In the genomic region with DNA sequence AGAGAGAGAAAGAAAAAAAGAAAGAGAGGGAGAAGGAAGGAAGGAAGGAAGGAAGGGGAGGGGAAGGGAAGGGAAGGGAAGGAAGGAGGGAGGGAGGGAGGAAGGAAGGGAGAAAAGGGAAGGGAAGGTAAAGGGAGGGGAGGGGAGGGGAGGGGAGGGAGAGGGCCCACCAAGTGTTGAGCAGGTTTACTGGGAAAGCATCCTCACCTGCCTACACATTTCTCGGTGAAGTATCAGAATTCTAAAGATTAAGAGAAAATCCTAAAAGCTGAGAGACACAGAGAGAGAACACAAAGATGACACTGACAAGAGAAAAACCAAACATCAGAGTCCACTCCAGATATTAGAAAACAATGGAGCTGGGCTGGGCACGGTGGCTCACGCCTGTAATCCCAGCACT, we compare ENCODE assay signal across 34 cellular contexts. TPM values are rescaled to one million over a fixed set of nuclear protein-coding genes. Genes with fewer than 3 reads are reported as not detected.
"Had no signal": no experiment of that assay in that cellular context is flagged by ENCODE, and none has a peak within 500 bp of the region (broad histone marks: within the 10 kb centered on the region; RNA-seq: fewer than 3 reads in every experiment).

No MANE protein-coding gene starts in this region.

- H3K9me3 ChIP-seq: ovary, psoas muscle, thoracic aorta, thyroid gland, upper lobe of right lung, uterus had no signal

- H3K4me3 ChIP-seq: neural progenitor cell, ovary, psoas muscle, skin epidermis, smooth muscle cell, spleen, stomach, thoracic aorta, thyroid gland, tibial nerve, upper lobe of right lung, uterus had no signal

- H2AFZ ChIP-seq: neural progenitor cell, parathyroid adenoma had no signal

- H3K27ac ChIP-seq: neural progenitor cell, ovary, parathyroid adenoma, psoas muscle, skin epidermis, spleen, stomach, thoracic aorta, thyroid gland, tibial nerve, upper lobe of right lung, uterus had no signal

- H3K36me3 ChIP-seq: neural progenitor cell, ovary, spleen, stomach, thoracic aorta, thyroid gland, tibial nerve, upper lobe of right lung, uterus had no signal

- ATAC-seq: naive thymus-derived CD4-positive, alpha-beta T cell; natural killer cell; psoas muscle; right cardiac atrium; sciatic nerve; stimulated activated naive B cell treated with anti-CD40 and anti-IgM and Interleukin-4, amounts not matched to agents 10 μg/mL and 1 μg/mL and 100 μg/mL, for 72 hours; upper lobe of right lung had no signal

- H3K36me3 Mint-ChIP-seq: natural killer cell; neural progenitor cell; stimulated activated naive B cell treated with anti-CD40 and anti-IgM and Interleukin-4, amounts not matched to agents 10 μg/mL and 1 μg/mL and 100 μg/mL, for 72 hours; type B pancreatic cell had no signal

- H3K27ac Mint-ChIP-seq: naive thymus-derived CD4-positive, alpha-beta T cell; natural killer cell; nephron; progenitor cell of endocrine pancreas; stimulated activated naive B cell treated with anti-CD40 and anti-IgM and Interleukin-4, amounts not matched to agents 10 μg/mL and 1 μg/mL and 100 μg/mL, for 72 hours; stimulated activated naive CD8-positive, alpha-beta T cell treated with anti-CD3 and anti-CD28 coated beads, Interleukin-15, Interleukin-2, amounts not matched to agents 100 ng/mL and 50 ng/mL, for 24 hours; type B pancreatic cell had no signal

- H3K4me2 ChIP-seq: neural progenitor cell, smooth muscle cell had no signal

- H3K4me1 ChIP-seq: neural progenitor cell, parathyroid adenoma, psoas muscle, upper lobe of right lung, uterus had no signal

- H3K4me3 Mint-ChIP-seq: naive thymus-derived CD4-positive, alpha-beta T cell; natural killer cell; nephron; neural progenitor cell; stimulated activated naive B cell treated with anti-CD40 and anti-IgM and Interleukin-4, amounts not matched to agents 10 μg/mL and 1 μg/mL and 100 μg/mL, for 72 hours; stimulated activated naive CD8-positive, alpha-beta T cell treated with anti-CD3 and anti-CD28 coated beads, Interleukin-15, Interleukin-2, amounts not matched to agents 100 ng/mL and 50 ng/mL, for 24 hours; type B pancreatic cell had no signal

- H3K9ac ChIP-seq: neural progenitor cell, parathyroid adenoma had no signal

- H3K27me3 Mint-ChIP-seq: progenitor cell of endocrine pancreas, type B pancreatic cell had no signal

- H3K9me3 Mint-ChIP-seq: natural killer cell; nephron; neural progenitor cell; stimulated activated naive CD8-positive, alpha-beta T cell treated with anti-CD3 and anti-CD28 coated beads, Interleukin-15, Interleukin-2, amounts not matched to agents 100 ng/mL and 50 ng/mL, for 24 hours; type B pancreatic cell had no signal

- H3K27me3 ChIP-seq: neural progenitor cell, ovary, spleen, stomach, thyroid gland, tibial nerve, upper lobe of right lung, uterus had no signal

- H3K4me1 Mint-ChIP-seq: nephron had no signal

- H3K79me2 ChIP-seq: parathyroid adenoma had no signal

- DNase-seq: naive thymus-derived CD4-positive, alpha-beta T cell; natural killer cell; occipital lobe; ovary; posterior cingulate gyrus; psoas muscle; right cardiac atrium; spleen; stimulated activated CD4-positive, alpha-beta T cell treated with anti-CD3 and anti-CD28 coated beads, Interleukin-12 subunit alpha, Interleukin-12 subunit beta, amount 100 ng/mL, for 4 hours; stimulated activated CD4-positive, alpha-beta T cell treated with anti-CD3 and anti-CD28 coated beads, Interleukin-1b, Interleukin-23, amount 100 ng/mL, for 48 hours; stimulated activated CD4-positive, alpha-beta T cell treated with anti-CD3 and anti-CD28 coated beads, Interleukin-4, amount 100 ng/mL, for 1 hour; stimulated activated CD4-positive, alpha-beta T cell treated with anti-CD3 and anti-CD28 coated beads, Interleukin-4, amount 100 ng/mL, for 4 hours; stimulated activated CD8-positive, alpha-beta memory T cell treated with anti-CD3 and anti-CD28 coated beads, Interleukin-4, amount 100 ng/mL, for 48 hours; stimulated activated naive B cell treated with anti-CD40 and anti-IgM and Interleukin-4, amounts not matched to agents 10 μg/mL and 1 μg/mL and 100 μg/mL, for 72 hours; stimulated activated naive CD4-positive, alpha-beta T cell treated with Interleukin-2 at 50 U/mL for 16 hours; stomach; thyroid gland; upper lobe of right lung; uterus had no signal

RNA-seq across cellular contexts. Expression of a gene that starts 13.0 kb away (rescaled TPM):
- total RNA-seq: occipital lobe, osteoblast, progenitor cell of endocrine pancreas, psoas muscle, renal cortical epithelial cell, smooth muscle cell, stomach, subcutaneous adipose tissue, tibial nerve, urinary bladder had no signal
- polyA plus RNA-seq: naive thymus-derived CD4-positive, alpha-beta T cell; right cardiac atrium; smooth muscle cell; urinary bladder had no signal

RNA-seq across cellular contexts. Expression of a gene that starts 26.0 kb away (rescaled TPM):
- total RNA-seq: stomach had no signal
